8 cellular contexts compared by ENCODE assay signal in the genomic region with DNA sequence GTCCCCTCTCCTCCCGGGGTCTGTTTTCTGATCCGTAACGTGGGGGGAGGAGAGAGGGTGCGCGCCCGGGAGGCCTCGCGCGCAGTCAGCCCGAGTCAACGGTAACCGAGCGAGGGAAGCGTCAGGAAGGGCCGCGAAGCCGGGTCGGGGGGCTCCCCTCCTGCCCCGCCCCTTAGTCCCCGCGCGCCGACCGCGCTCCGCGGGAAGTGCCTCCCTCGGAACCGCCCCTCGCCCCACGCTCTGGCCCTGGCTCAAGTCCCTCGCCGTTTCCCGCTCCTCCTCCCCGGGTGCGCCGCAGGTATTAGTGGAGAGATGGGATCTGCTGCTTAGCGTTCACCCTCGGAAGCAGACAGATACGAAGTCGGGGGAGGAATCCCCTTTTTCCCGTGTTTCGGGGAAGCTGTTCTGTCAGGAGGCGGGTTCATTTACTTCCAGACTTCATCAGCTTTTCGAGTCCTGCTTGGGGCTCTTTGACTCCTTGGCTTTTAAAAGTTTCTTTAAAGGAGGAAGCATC. TPM values are rescaled to one million over a fixed set of nuclear protein-coding genes. Genes with fewer than 3 reads are reported as not detected.
DNase-seq lines count a peak whose midpoint lies in the region; ATAC-seq and TF ChIP-seq lines count a peak whose summit lies in the region.

No MANE protein-coding gene starts in this region.

- peak; percentile 15 for ATAC-seq in GM19025 (IDR thresholded peaks at IDR 0.05; ENCODE audit: low read depth, unreplicated experiment)
- ATAC-seq in HG03565 (IDR thresholded peaks at IDR 0.05; ENCODE audit: unreplicated experiment): peak; percentile 1

- H3K9me3 Mint-ChIP-seq in T-helper 1 cell treated with Interleukin-12 subunit alpha and Interleukin-12 subunit beta and Interleukin-4 antibody, amounts not matched to agents 30 μg/mL and 1 μg/mL, for 36 hours: no peaks in the 10 kb centered on the region

- TF ChIP-seq CTCF in AG10803 (conservative IDR thresholded peaks at IDR 0.05; ENCODE audit: low read length) (no peak), brain microvascular endothelial cell (IDR thresholded peaks at IDR 0.05; ENCODE audit: low read depth, low read length, missing control alignments) (no peak)

- H3K27me3 Mint-ChIP-seq in T-helper 1 cell treated with Interleukin-12 subunit alpha and Interleukin-12 subunit beta and Interleukin-4 antibody, amounts not matched to agents 30 μg/mL and 1 μg/mL, for 36 hours (ENCODE audit: low read depth): no peaks in the 10 kb centered on the region

- DNase-seq in AG10803 (ENCODE audit: low read depth): no peak
- no peak for DNase-seq in brain microvascular endothelial cell
- peak; percentile 52 for DNase-seq in kidney tubule cell (ENCODE audit: low spot score)
- DNase-seq in stimulated activated CD4-positive, alpha-beta T cell treated with anti-CD3 and anti-CD28 coated beads, Interleukin-4, amount 100 ng/mL, for 4 hours: peak; percentile 27 to 36
- no peak for DNase-seq in G401 (ENCODE audit: low spot score)

- H3K4me3 Mint-ChIP-seq in T-helper 1 cell treated with Interleukin-12 subunit alpha and Interleukin-12 subunit beta and Interleukin-4 antibody, amounts not matched to agents 30 μg/mL and 1 μg/mL, for 36 hours: peak overlapping the region; percentile 89

- peaks cover 7% of the 10 kb centered on the region for H3K36me3 ChIP-seq in brain microvascular endothelial cell (replicated peaks)

- in situ Hi-C loops in brain microvascular endothelial cell (cut with HindIII; ENCODE audit: low pct_ligation_motif_present, low sequenced_read_pairs): no loop called here
- in situ Hi-C loops in G401 (cut with HindIII; ENCODE audit: low sequenced_read_pairs): loop anchor here (10.0 kb wide), 1 partner anchor 79 kb away; no protein-coding TSS in a partner anchor

- H3K4me1 Mint-ChIP-seq in T-helper 1 cell treated with Interleukin-12 subunit alpha and Interleukin-12 subunit beta and Interleukin-4 antibody, amounts not matched to agents 30 μg/mL and 1 μg/mL, for 36 hours (ENCODE audit: low read depth): peaks cover 37% of the 10 kb centered on the region

- peak overlapping the region; percentile 87 for H3K27ac Mint-ChIP-seq in T-helper 1 cell treated with Interleukin-12 subunit alpha and Interleukin-12 subunit beta and Interleukin-4 antibody, amounts not matched to agents 30 μg/mL and 1 μg/mL, for 36 hours

- peak overlapping the region; percentile 84 for H3K27ac ChIP-seq in brain microvascular endothelial cell

- peak overlapping the region; percentile 83 for H3K4me3 ChIP-seq in AG10803 (ENCODE audit: low read length)
- H3K4me3 ChIP-seq in brain microvascular endothelial cell (ENCODE audit: low read depth, low read length): peak overlapping the region; percentile 86

- H3K36me3 Mint-ChIP-seq in T-helper 1 cell treated with Interleukin-12 subunit alpha and Interleukin-12 subunit beta and Interleukin-4 antibody, amounts not matched to agents 30 μg/mL and 1 μg/mL, for 36 hours (ENCODE audit: low read depth): peaks cover 22% of the 10 kb centered on the region

- no peaks in the 10 kb centered on the region for H3K27me3 ChIP-seq in brain microvascular endothelial cell (replicated peaks)

RNA-seq across cellular contexts. Expression of a gene that starts 0.8 kb away (rescaled TPM):
- 101 and 123 TPM in 2 replicates for total RNA-seq in G401 (2014; rRNA removed; shearing (Covaris generic))

RNA-seq across cellular contexts. Expression of a gene that starts 32.4 kb away (rescaled TPM):
- total RNA-seq in G401 (2014; rRNA removed; shearing (Covaris generic)): 45.4 and 49.0 TPM in 2 replicates

RNA-seq across cellular contexts. Expression of a gene that starts 55.4 kb away (rescaled TPM):
- total RNA-seq in G401 (2014; rRNA removed; shearing (Covaris generic)): 30.4 and 39.1 TPM in 2 replicates

RNA-seq across cellular contexts. Expression of a gene that starts 56.9 kb away (rescaled TPM):
- total RNA-seq in G401 (2014; rRNA removed; shearing (Covaris generic)): not detected in 2 replicates

Comparison
In these comparisons a context has a peak if more than half of its experiments do, and no peak if none do; other contexts are left out.
1. DNase-seq: peak in kidney tubule cell (single experiment) and stimulated activated CD4-positive, alpha-beta T cell treated with anti-CD3 and anti-CD28 coated beads, Interleukin-4, amount 100 ng/mL, for 4 hours (2 of 2); none in AG10803 (single experiment), brain microvascular endothelial cell (single experiment) and G401 (single experiment).